ENCODE assay signal across 1 cellular context in genomic region chr21:39602076-39602689, GRCh38.
TF ChIP-seq lines count a peak whose summit lies in the region.

No MANE protein-coding gene starts in this region.

TF ChIP-seq in WTC11, 78 proteins besides CTCF, POLR2A, EP300 and RAD21 (continued from another document):
- TF ChIP-seq PRDM15 (CRISPR knock-in tag; IDR thresholded peaks at IDR 0.05), result peak; percentile 55; the same call in 1 of the 2 replicates
- TF ChIP-seq TEAD4 (CRISPR knock-in tag; IDR thresholded peaks at IDR 0.05), result no peak
- TF ChIP-seq ZNF263 (CRISPR knock-in tag; IDR thresholded peaks at IDR 0.05; ENCODE audit: low read depth), result no peak
- no peak for TF ChIP-seq MLX (CRISPR knock-in tag; IDR thresholded peaks at IDR 0.05)
- no peak for TF ChIP-seq ERG (CRISPR knock-in tag; IDR thresholded peaks at IDR 0.05)
